8 cellular contexts compared by ENCODE assay signal in the genomic region with DNA sequence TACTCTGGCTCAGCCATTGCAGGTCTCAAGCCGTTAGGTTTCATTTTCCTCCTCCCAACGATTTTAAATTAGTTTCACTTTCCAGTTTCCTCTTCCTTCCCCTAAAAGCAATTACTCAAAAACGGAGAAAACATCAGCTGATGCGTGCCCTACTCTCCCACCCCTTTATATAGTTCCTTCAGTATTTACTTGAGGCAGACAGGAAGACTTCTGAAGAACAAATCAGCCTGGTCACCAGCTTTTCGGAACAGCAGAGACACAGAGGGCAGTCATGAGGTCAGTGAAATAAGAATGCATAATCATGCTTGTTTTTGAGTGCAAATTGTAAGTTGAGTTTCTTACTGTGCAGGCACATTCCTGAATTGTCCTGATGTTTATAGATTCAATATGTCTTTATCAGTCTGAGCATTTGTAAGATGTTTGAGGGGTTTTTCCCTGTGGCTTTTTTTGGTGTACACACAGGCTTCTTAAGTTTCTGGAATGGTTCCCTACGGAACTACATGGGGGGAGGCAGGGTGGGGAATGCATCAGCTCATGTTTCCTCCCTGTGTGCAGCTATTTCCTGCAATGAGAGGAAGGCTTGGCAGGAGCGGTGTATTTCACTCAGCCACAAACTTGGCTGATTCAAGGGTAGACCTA.
DNase-seq lines count a peak whose midpoint lies in the region; ATAC-seq and TF ChIP-seq lines count a peak whose summit lies in the region.

IFIT3 (plus strand) TSS at position 195 of the 639 bp plus-strand sequence; CDS start at position 272, 77 bp downstream.

- TF ChIP-seq CTCF in OCI-LY1 (IDR thresholded peaks at IDR 0.05; ENCODE audit: low read length) (no peak), brain microvascular endothelial cell (IDR thresholded peaks at IDR 0.05; ENCODE audit: low read depth, low read length, missing control alignments) (peak; percentile 2)

- H3K36me3 ChIP-seq in OCI-LY1 (ENCODE audit: insufficient read depth, low read length), result no peaks in the 10 kb centered on the region
- no peaks in the 10 kb centered on the region for H3K36me3 ChIP-seq in brain microvascular endothelial cell (replicated peaks)
- no peaks in the 10 kb centered on the region for H3K36me3 ChIP-seq in rectal smooth muscle tissue (ENCODE audit: control insufficient read depth, insufficient read depth, low read length)

- H4K20me1 ChIP-seq in OCI-LY1 (ENCODE audit: insufficient read depth, low read length), result no peaks in the 10 kb centered on the region

- peak within 1 kb of the TSS; percentile 29 for H3K4me2 ChIP-seq in OCI-LY1 (ENCODE audit: low read length)

- peak; percentile 43 for ATAC-seq in GM21528 (IDR thresholded peaks at IDR 0.05; ENCODE audit: low FRiP score, unreplicated experiment)
- ATAC-seq in HG02970 (IDR thresholded peaks at IDR 0.05; ENCODE audit: low FRiP score, unreplicated experiment), result no peak

- H3K4me1 ChIP-seq in OCI-LY1 (ENCODE audit: insufficient read depth, low read length, severe bottlenecking) (no peaks in the 10 kb centered on the region), rectal smooth muscle tissue (ENCODE audit: control insufficient read depth, insufficient read depth, low read length) (no peaks in the 10 kb centered on the region)

- H2AFZ ChIP-seq in OCI-LY1 (ENCODE audit: low read length), result no peak within 1 kb of the TSS

- no peaks in the 10 kb centered on the region for H3K79me2 ChIP-seq in OCI-LY1 (ENCODE audit: insufficient read depth, low read length)

- DNase-seq in COLO668 (lab: John Stamatoyannopoulos, UW; ENCODE audit: unreplicated experiment) (peak; percentile 3), brain microvascular endothelial cell (peak; percentile 91), hypothalamus (lab: John Stamatoyannopoulos, UW) (peak in 28 of 51 donors; percentile 23 to 83 (median 46)), HuH-7.5 (ENCODE audit: low spot score) (no peak)

- H3K27ac ChIP-seq in OCI-LY1 (ENCODE audit: low read depth, low read length, poor library complexity, severe bottlenecking), result no peak within 1 kb of the TSS
- peak within 1 kb of the TSS; percentile 98 for H3K27ac ChIP-seq in brain microvascular endothelial cell
- peak within 1 kb of the TSS; percentile 83 for H3K27ac ChIP-seq in rectal smooth muscle tissue (ENCODE audit: low read depth, low read length)

- no peaks in the 10 kb centered on the region for H3K9me3 ChIP-seq in OCI-LY1 (ENCODE audit: low read length)

- in situ Hi-C loops in brain microvascular endothelial cell (cut with HindIII; ENCODE audit: low pct_ligation_motif_present, low sequenced_read_pairs), result no loop called here

- H3K9me2 ChIP-seq in OCI-LY1 (ENCODE audit: low read depth, low read length), result no peaks in the 10 kb centered on the region

- H3K4me3 ChIP-seq in OCI-LY1 (ENCODE audit: low read depth, low read length, poor library complexity, severe bottlenecking), result no peak within 1 kb of the TSS
- peak within 1 kb of the TSS; percentile 54 for H3K4me3 ChIP-seq in brain microvascular endothelial cell (ENCODE audit: low read depth, low read length)
- peak within 1 kb of the TSS; percentile 65 for H3K4me3 ChIP-seq in rectal smooth muscle tissue (ENCODE audit: low read length)

- H3K9ac ChIP-seq in OCI-LY1 (ENCODE audit: low read length) (no peak within 1 kb of the TSS), rectal smooth muscle tissue (ENCODE audit: low read length) (peak within 1 kb of the TSS; percentile 19)

- H3K27me3 ChIP-seq in OCI-LY1 (ENCODE audit: insufficient read depth, low read length) (no peaks in the 10 kb centered on the region), brain microvascular endothelial cell (replicated peaks) (no peaks in the 10 kb centered on the region), rectal smooth muscle tissue (ENCODE audit: control insufficient read depth, insufficient read depth, low read length) (no peaks in the 10 kb centered on the region)

- no peaks in the 10 kb centered on the region for H3F3A ChIP-seq in OCI-LY1 (ENCODE audit: insufficient read depth, low read length)
